Comparison of ENCODE assay signal across 1 cellular context in genomic region chr11:34929794-34930763, GRCh38.
TF ChIP-seq lines count a peak whose summit lies in the region.

No MANE protein-coding gene starts in this region.

TF ChIP-seq in HepG2, 621 proteins besides CTCF, POLR2A, EP300 and RAD21 (continued from another document and continues in another):
- TF ChIP-seq, protein P1, sequence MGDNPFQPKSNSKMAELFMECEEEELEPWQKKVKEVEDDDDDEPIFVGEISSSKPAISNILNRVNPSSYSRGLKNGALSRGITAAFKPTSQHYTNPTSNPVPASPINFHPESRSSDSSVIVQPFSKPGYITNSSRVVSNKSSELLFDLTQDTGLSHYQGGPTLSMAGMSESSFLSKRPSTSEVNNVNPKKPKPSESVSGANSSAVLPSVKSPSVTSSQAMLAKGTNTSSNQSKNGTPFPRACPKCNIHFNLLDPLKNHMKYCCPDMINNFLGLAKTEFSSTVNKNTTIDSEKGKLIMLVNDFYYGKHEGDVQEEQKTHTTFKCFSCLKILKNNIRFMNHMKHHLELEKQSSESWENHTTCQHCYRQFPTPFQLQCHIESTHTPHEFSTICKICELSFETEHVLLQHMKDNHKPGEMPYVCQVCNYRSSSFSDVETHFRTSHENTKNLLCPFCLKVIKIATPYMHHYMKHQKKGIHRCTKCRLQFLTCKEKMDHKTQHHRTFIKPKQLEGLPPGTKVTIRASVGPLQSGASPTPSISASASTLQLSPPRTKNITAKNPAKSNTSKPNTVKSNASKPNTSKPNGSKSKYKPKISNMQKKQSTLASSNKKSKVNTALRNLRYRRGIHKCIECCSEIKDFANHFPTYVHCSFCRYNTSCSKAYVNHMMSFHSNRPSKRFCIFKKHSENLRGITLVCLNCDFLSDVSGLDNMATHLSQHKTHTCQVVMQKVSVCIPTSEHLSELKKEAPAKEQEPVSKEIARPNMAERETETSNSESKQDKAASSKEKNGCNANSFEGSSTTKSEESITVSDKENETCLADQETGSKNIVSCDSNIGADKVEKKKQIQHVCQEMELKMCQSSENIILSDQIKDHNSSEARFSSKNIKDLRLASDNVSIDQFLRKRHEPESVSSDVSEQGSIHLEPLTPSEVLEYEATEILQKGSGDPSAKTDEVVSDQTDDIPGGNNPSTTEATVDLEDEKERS (CRISPR knock-in tag; IDR thresholded peaks at IDR 0.05) = peak; percentile 95; the same call in 1 of the 2 replicates
- TF ChIP-seq, protein P2, sequence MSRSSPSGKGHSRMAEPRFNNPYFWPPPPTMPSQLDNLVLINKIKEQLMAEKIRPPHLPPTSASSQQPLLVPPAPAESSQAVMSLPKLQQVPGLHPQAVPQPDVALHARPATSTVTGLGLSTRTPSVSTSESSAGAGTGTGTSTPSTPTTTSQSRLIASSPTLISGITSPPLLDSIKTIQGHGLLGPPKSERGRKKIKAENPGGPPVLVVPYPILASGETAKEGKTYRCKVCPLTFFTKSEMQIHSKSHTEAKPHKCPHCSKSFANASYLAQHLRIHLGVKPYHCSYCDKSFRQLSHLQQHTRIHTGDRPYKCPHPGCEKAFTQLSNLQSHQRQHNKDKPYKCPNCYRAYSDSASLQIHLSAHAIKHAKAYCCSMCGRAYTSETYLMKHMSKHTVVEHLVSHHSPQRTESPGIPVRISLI (CRISPR knock-in tag; IDR thresholded peaks at IDR 0.05; ENCODE audit: borderline replicate concordance) = no peak
- no peak for TF ChIP-seq ZNF770 (CRISPR knock-in tag; IDR thresholded peaks at IDR 0.05)
- TF ChIP-seq PAXIP1 (CRISPR knock-in tag; conservative IDR thresholded peaks at IDR 0.05) = peak; percentile 96
- peak; percentile 33; the same call in 1 of the 2 replicates for TF ChIP-seq GABPB1 (CRISPR knock-in tag; IDR thresholded peaks at IDR 0.05)
- TF ChIP-seq ATF7-NPFF (CRISPR knock-in tag; IDR thresholded peaks at IDR 0.05; ENCODE audit: low read depth) = peak; percentile 70
- TF ChIP-seq SETDB1 (CRISPR knock-in tag; IDR thresholded peaks at IDR 0.05; ENCODE audit: borderline replicate concordance) = no peak
- TF ChIP-seq, protein P3, sequence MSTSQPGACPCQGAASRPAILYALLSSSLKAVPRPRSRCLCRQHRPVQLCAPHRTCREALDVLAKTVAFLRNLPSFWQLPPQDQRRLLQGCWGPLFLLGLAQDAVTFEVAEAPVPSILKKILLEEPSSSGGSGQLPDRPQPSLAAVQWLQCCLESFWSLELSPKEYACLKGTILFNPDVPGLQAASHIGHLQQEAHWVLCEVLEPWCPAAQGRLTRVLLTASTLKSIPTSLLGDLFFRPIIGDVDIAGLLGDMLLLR (CRISPR knock-in tag; IDR thresholded peaks at IDR 0.05) = peak; percentile 75; the same call in 1 of the 2 replicates
- no peak for TF ChIP-seq NCOA5 (CRISPR knock-in tag; IDR thresholded peaks at IDR 0.05)
- TF ChIP-seq ZNF34 (CRISPR knock-in tag; IDR thresholded peaks at IDR 0.05; ENCODE audit: borderline replicate concordance) = no peak
- TF ChIP-seq ASH2L (IDR thresholded peaks at IDR 0.05; ENCODE audit: insufficient read length, low read depth, low read length) = peak; percentile 93
- peak; percentile 60; the same call in 1 of the 2 replicates for TF ChIP-seq ZNF562 (CRISPR knock-in tag; IDR thresholded peaks at IDR 0.05; ENCODE audit: borderline replicate concordance)
- no peak for TF ChIP-seq NR2F2 (IDR thresholded peaks at IDR 0.05; ENCODE audit: borderline replicate concordance, low read depth)
- TF ChIP-seq ZNF205 (CRISPR knock-in tag; IDR thresholded peaks at IDR 0.05) = no peak
- TF ChIP-seq ATM (IDR thresholded peaks at IDR 0.05; ENCODE audit: borderline replicate concordance) = no peak
- peak; percentile 78; the same call in 1 of the 2 replicates for TF ChIP-seq FOXJ3 (CRISPR knock-in tag; IDR thresholded peaks at IDR 0.05; ENCODE audit: borderline replicate concordance)
- TF ChIP-seq HMG20B (CRISPR knock-in tag; conservative IDR thresholded peaks at IDR 0.05) = peak; percentile 44
- TF ChIP-seq POLR2AphosphoS5 (IDR thresholded peaks at IDR 0.05; ENCODE audit: low read depth, low read length) = no peak
- 0 out of 2 replicates have a peak, but pooled peaks have one; percentile 40 for TF ChIP-seq GATAD1 (CRISPR knock-in tag; IDR thresholded peaks at IDR 0.05)
- no peak for TF ChIP-seq SCMH1 (CRISPR knock-in tag; IDR thresholded peaks at IDR 0.05; ENCODE audit: borderline replicate concordance)
- peak; percentile 71; the same call in 1 of the 2 replicates for TF ChIP-seq PPARG (CRISPR knock-in tag; conservative IDR thresholded peaks at IDR 0.05)
- no peak for TF ChIP-seq DZIP1 (CRISPR knock-in tag; IDR thresholded peaks at IDR 0.05)
- TF ChIP-seq RBM39 (IDR thresholded peaks at IDR 0.05; ENCODE audit: low read depth, low read length, poor library complexity, severe bottlenecking) = no peak
- no peak for TF ChIP-seq ZFP41 (CRISPR knock-in tag; IDR thresholded peaks at IDR 0.05; ENCODE audit: borderline replicate concordance)
- TF ChIP-seq KDM1A (CRISPR knock-in tag; IDR thresholded peaks at IDR 0.05) = peak; percentile 52; the same call in 1 of the 2 replicates
- TF ChIP-seq KDM4B (CRISPR knock-in tag; IDR thresholded peaks at IDR 0.05) = no peak
- TF ChIP-seq ZBTB7B (CRISPR knock-in tag; IDR thresholded peaks at IDR 0.05) = peak; percentile 96
- TF ChIP-seq ZNF703 (CRISPR knock-in tag; IDR thresholded peaks at IDR 0.05; ENCODE audit: borderline replicate concordance) = no peak
- TF ChIP-seq WIZ (CRISPR knock-in tag; IDR thresholded peaks at IDR 0.05) = no peak
- TF ChIP-seq, protein P4, sequence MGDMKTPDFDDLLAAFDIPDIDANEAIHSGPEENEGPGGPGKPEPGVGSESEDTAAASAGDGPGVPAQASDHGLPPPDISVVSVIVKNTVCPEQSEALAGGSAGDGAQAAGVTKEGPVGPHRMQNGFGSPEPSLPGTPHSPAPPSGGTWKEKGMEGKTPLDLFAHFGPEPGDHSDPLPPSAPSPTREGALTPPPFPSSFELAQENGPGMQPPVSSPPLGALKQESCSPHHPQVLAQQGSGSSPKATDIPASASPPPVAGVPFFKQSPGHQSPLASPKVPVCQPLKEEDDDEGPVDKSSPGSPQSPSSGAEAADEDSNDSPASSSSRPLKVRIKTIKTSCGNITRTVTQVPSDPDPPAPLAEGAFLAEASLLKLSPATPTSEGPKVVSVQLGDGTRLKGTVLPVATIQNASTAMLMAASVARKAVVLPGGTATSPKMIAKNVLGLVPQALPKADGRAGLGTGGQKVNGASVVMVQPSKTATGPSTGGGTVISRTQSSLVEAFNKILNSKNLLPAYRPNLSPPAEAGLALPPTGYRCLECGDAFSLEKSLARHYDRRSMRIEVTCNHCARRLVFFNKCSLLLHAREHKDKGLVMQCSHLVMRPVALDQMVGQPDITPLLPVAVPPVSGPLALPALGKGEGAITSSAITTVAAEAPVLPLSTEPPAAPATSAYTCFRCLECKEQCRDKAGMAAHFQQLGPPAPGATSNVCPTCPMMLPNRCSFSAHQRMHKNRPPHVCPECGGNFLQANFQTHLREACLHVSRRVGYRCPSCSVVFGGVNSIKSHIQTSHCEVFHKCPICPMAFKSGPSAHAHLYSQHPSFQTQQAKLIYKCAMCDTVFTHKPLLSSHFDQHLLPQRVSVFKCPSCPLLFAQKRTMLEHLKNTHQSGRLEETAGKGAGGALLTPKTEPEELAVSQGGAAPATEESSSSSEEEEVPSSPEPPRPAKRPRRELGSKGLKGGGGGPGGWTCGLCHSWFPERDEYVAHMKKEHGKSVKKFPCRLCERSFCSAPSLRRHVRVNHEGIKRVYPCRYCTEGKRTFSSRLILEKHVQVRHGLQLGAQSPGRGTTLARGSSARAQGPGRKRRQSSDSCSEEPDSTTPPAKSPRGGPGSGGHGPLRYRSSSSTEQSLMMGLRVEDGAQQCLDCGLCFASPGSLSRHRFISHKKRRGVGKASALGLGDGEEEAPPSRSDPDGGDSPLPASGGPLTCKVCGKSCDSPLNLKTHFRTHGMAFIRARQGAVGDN (CRISPR knock-in tag; IDR thresholded peaks at IDR 0.05) = peak; percentile 70; the same call in 1 of the 2 replicates
- TF ChIP-seq ZFP37 (CRISPR knock-in tag; IDR thresholded peaks at IDR 0.05; ENCODE audit: borderline replicate concordance) = peak; percentile 97
- TF ChIP-seq RFX5 (IDR thresholded peaks at IDR 0.05; ENCODE audit: low read depth, low read length) = no peak
- TF ChIP-seq ZNF275 (CRISPR knock-in tag; IDR thresholded peaks at IDR 0.05; ENCODE audit: borderline replicate concordance) = no peak; the same call in 1 of the 2 replicates
- TF ChIP-seq GATA4 (IDR thresholded peaks at IDR 0.05; ENCODE audit: borderline replicate concordance, low read depth) = 0 out of 2 replicates have a peak, but pooled peaks have one; percentile 2
- TF ChIP-seq HCFC1 (IDR thresholded peaks at IDR 0.05; ENCODE audit: low read depth, low read length) = no peak
- TF ChIP-seq SRSF1 (optimal IDR thresholded peaks at IDR 0.05; ENCODE audit: low read depth, low read length) = no peak
- no peak for TF ChIP-seq CHD2 (IDR thresholded peaks at IDR 0.05; ENCODE audit: low read depth, low read length)
- TF ChIP-seq PCBP1 (IDR thresholded peaks at IDR 0.05; ENCODE audit: borderline replicate concordance, low read depth, low read length) = no peak
- TF ChIP-seq CCAR2 (optimal IDR thresholded peaks at IDR 0.05; ENCODE audit: low read depth, low read length) = no peak
- peak; percentile 86 for TF ChIP-seq KLF6 (CRISPR knock-in tag; IDR thresholded peaks at IDR 0.05)
- peak; percentile 63; the same call in 1 of the 2 replicates for TF ChIP-seq RXRA (CRISPR knock-in tag; IDR thresholded peaks at IDR 0.05)
- peak; percentile 49 for TF ChIP-seq ZNF883 (CRISPR knock-in tag; IDR thresholded peaks at IDR 0.05; ENCODE audit: not compliant biosample characterization)
- peak; percentile 96 for TF ChIP-seq ZNF335 (CRISPR knock-in tag; IDR thresholded peaks at IDR 0.05)
- no peak for TF ChIP-seq ZFP62 (CRISPR knock-in tag; IDR thresholded peaks at IDR 0.05)
- no peak for TF ChIP-seq ZNF207 (IDR thresholded peaks at IDR 0.05; ENCODE audit: borderline replicate concordance)
- peak; percentile 73 for TF ChIP-seq ZFX (CRISPR knock-in tag; IDR thresholded peaks at IDR 0.05; ENCODE audit: low read depth)
- no peak for TF ChIP-seq MTF2 (CRISPR knock-in tag; IDR thresholded peaks at IDR 0.05; ENCODE audit: borderline replicate concordance)
- TF ChIP-seq PTBP1 (IDR thresholded peaks at IDR 0.05; ENCODE audit: low read depth, low read length, poor library complexity, severe bottlenecking) = no peak
